ENCODE assay signal across 10 cellular contexts in the genomic region with DNA sequence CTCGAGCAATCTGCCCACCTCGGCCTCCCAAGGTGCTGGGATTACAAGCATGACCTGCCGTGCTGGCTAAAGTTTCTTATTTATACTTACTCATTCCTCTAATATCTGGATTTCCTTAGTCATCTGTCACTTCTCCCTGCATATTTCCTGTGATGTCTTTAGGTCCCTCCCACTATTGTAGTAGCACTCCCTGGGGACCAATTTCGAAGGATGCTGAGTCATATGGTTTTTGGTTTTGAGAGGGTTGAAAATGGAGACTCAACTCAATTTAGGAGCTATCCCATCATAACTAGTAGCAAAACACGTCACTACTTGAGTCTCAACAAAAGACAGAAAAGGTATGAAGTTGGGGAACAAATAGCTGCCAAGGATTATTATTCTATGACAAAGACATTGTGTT. TPM values are rescaled to one million over a fixed set of nuclear protein-coding genes. Genes with fewer than 3 reads are reported as not detected.
DNase-seq lines count a peak whose midpoint lies in the region; ATAC-seq and TF ChIP-seq lines count a peak whose summit lies in the region.
"Had no signal": no experiment of that assay in that cellular context is flagged by ENCODE, and none has a peak within 500 bp of the region (broad histone marks: within the 10 kb centered on the region; RNA-seq: fewer than 3 reads in every experiment).

No MANE protein-coding gene starts in this region.

- CTCF ChIA-PET in naive thymus-derived CD4-positive, alpha-beta T cell (lab: Charles Lee), result interaction anchor here (0.6 to 2.4 kb wide), 10 partner anchors 9 to 643 kb away, joined by 3 to 13 read pairs (median 3); no protein-coding TSS in a partner anchor

- DNase-seq in Daoy (ENCODE audit: low read depth) (peak; percentile 88), T1000 (lab: John Stamatoyannopoulos, UW) (peak; percentile 60), foreskin keratinocyte (peak in 1 of 2 donors; percentile 31), esophagus squamous epithelium (lab: John Stamatoyannopoulos, UW) (no peak), NCI-H2107 (lab: John Stamatoyannopoulos, UW) (no peak)
- DNase-seq in naive thymus-derived CD4-positive, alpha-beta T cell, result no peak
- DNase-seq: NCI-H1048, Right ventricle myocardium superior had no signal

- no peaks in the 10 kb centered on the region for H3K9me3 ChIP-seq in esophagus squamous epithelium
- H3K9me3 ChIP-seq in naive thymus-derived CD4-positive, alpha-beta T cell (ENCODE audit: control insufficient read depth in 2 of 3, low read length in 3 of 3), result no peaks in the 10 kb centered on the region

- no peaks in the 10 kb centered on the region for H3K27me3 Mint-ChIP-seq in naive thymus-derived CD4-positive, alpha-beta T cell

- H3K4me3 ChIP-seq in esophagus squamous epithelium, result no peak overlapping the region
- H3K4me3 ChIP-seq in naive thymus-derived CD4-positive, alpha-beta T cell (ENCODE audit: low read length), result no peak overlapping the region

- no peak for TF ChIP-seq POLR2A in esophagus squamous epithelium (IDR thresholded peaks at IDR 0.05)

- H3K4me1 ChIP-seq in foreskin keratinocyte (peaks cover 8% of the 10 kb centered on the region), esophagus squamous epithelium (peaks cover 0 to 44% (median 5%) of the 10 kb centered on the region in 3 donors)
- H3K4me1 ChIP-seq in naive thymus-derived CD4-positive, alpha-beta T cell (ENCODE audit: control insufficient read depth in 2 of 2, insufficient read depth in 2 of 2, low read length in 2 of 2), result no peaks in the 10 kb centered on the region

- peaks cover 0 to 65% (median 18%) of the 10 kb centered on the region in 3 donors for H3K36me3 ChIP-seq in esophagus squamous epithelium
- H3K36me3 ChIP-seq in naive thymus-derived CD4-positive, alpha-beta T cell (ENCODE audit: control insufficient read depth in 2 of 3, insufficient read depth in 3 of 3, low read length in 3 of 3), result peaks cover 0 to 6% (median 4%) of the 10 kb centered on the region in 3 experiments

- H3K27ac ChIP-seq in foreskin keratinocyte, result no peak overlapping the region
- peak overlapping the region in 2 of 4 donors; percentile 41 to 69 for H3K27ac ChIP-seq in esophagus squamous epithelium
- no peak overlapping the region for H3K27ac ChIP-seq in naive thymus-derived CD4-positive, alpha-beta T cell (ENCODE audit: low read depth, low read length)

- H3K27me3 ChIP-seq in foreskin keratinocyte (no peaks in the 10 kb centered on the region), esophagus squamous epithelium (no peaks in the 10 kb centered on the region)
- H3K27me3 ChIP-seq in naive thymus-derived CD4-positive, alpha-beta T cell (ENCODE audit: control insufficient read depth in 2 of 2, insufficient read depth in 2 of 2, low read length in 2 of 2), result no peaks in the 10 kb centered on the region

- H3K9me3 Mint-ChIP-seq in naive thymus-derived CD4-positive, alpha-beta T cell, result no peaks in the 10 kb centered on the region

- peaks cover 0 to 31% (median 13%) of the 10 kb centered on the region in 5 donors for H3K36me3 Mint-ChIP-seq in naive thymus-derived CD4-positive, alpha-beta T cell

- no peak for TF ChIP-seq CTCF in foreskin keratinocyte (conservative IDR thresholded peaks at IDR 0.05)
- TF ChIP-seq CTCF in esophagus squamous epithelium (IDR thresholded peaks at IDR 0.05), result no peak

- intact Hi-C loops in esophagus squamous epithelium (cut with DNase I), result loop anchor here (10.0 kb wide), 1 partner anchor 251 kb away; no protein-coding TSS in a partner anchor
- intact Hi-C loops in naive thymus-derived CD4-positive, alpha-beta T cell (cut with micrococcal nuclease), result loop anchor here (2.0 kb wide), 4 partner anchors 31 to 1829 kb away; a partner anchor contains a TSS

- ATAC-seq in HG02798 (IDR thresholded peaks at IDR 0.05; ENCODE audit: poor library complexity, unreplicated experiment) (peak; percentile 44), foreskin keratinocyte (peak; percentile 23), GM21723 (IDR thresholded peaks at IDR 0.05; ENCODE audit: unreplicated experiment) (no peak)
- ATAC-seq in naive thymus-derived CD4-positive, alpha-beta T cell, result no peak

- peak overlapping the region in 1 of 9 donors; percentile 6 for H3K27ac Mint-ChIP-seq in naive thymus-derived CD4-positive, alpha-beta T cell

- no peak overlapping the region for H3K4me3 Mint-ChIP-seq in naive thymus-derived CD4-positive, alpha-beta T cell

- peaks cover 5 to 16% (median 6%) of the 10 kb centered on the region in 7 donors for H3K4me1 Mint-ChIP-seq in naive thymus-derived CD4-positive, alpha-beta T cell

- POLR2A ChIA-PET in naive thymus-derived CD4-positive, alpha-beta T cell (lab: Charles Lee), result interaction anchor here (0.7 kb wide), 1 partner anchor 534 kb away, joined by 3 read pairs; no protein-coding TSS in a partner anchor

- WGBS in esophagus squamous epithelium, 2 donors, result 42 to 43% methylated on average over 5 of the region's 5 CpGs

RNA-seq across cellular contexts. Expression of a gene that starts 20.2 kb away (rescaled TPM):
- total RNA-seq in Daoy (2014; rRNA removed; shearing (Covaris generic)), result 33.0 and 71.1 TPM in 2 replicates
- total RNA-seq in foreskin keratinocyte (17.0 and 17.1 TPM in 2 replicates), esophagus squamous epithelium (10 to 100 TPM; 11.4 to 14.3 (median 13.1) TPM)
- polyA plus RNA-seq in foreskin keratinocyte, result 18.0 and 18.1 TPM in 2 replicates
- total RNA-seq in naive thymus-derived CD4-positive, alpha-beta T cell, result 10 to 100 TPM in 3 of 5 experiments, 1 to 10 TPM in 2; 5.7 to 20.6 (median 10.0) TPM
- 1 to 10 TPM; 4.1 to 7.4 TPM for polyA plus RNA-seq in naive thymus-derived CD4-positive, alpha-beta T cell

Comparison
In these comparisons a context has a peak if more than half of its experiments do, and no peak if none do; other contexts are left out.
1. DNase-seq: peak in Daoy (single experiment) and T1000 (single experiment); none in esophagus squamous epithelium (single experiment), naive thymus-derived CD4-positive, alpha-beta T cell (0 of 9) and NCI-H2107 (single experiment).
2. ATAC-seq: peak in HG02798 (single experiment) and foreskin keratinocyte (single experiment); none in GM21723 (single experiment) and naive thymus-derived CD4-positive, alpha-beta T cell (single experiment).